8 cellular contexts compared by ENCODE assay signal in the genomic region with DNA sequence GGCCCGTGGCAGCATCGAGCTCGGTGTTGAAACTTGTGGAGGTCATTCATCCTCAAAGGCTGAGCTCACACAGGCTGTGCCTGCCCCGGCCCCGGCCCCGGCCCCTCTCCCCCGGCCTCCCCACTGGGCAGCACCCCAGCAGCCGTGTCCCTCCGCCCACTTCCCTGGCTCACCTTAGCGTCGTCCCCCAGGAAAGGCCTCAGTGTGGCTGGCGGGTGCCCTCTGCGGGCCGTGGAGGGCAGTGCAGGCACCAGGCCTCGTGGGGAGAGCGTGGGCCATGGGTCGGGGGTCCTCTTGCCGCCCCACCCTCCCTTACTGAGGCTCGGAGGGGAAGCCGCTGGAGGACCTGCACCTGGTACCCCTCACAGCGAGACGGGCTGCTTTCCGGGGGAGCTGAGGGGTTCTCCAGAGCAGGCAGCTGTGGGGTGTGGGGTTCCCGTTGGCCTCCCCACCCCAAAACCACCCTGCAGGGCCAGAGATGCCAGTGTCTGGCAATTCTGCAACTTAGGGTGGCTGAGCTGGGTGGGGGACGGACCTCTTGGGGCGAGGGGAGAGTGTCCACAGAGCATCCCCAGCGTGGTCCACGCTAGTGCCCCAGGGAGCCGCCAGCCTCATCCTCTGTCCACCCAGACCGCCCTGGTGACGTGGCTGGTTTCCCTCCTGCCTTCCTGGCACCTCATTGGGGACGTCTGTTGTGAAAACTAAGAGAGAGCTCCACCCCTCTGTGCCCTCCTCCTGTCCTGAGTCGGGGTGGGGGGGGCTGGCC. TPM values are rescaled to one million over a fixed set of nuclear protein-coding genes. Genes with fewer than 3 reads are reported as not detected.
DNase-seq lines count a peak whose midpoint lies in the region; ATAC-seq, FAIRE-seq and TF ChIP-seq lines count a peak whose summit lies in the region.

No MANE protein-coding gene starts in this region.

- CTCF ChIA-PET in HepG2 (lab: Yijun Ruan, JAX; ENCODE audit: low intra/inter-chr PET ratio, low total read pairs) = interaction anchor here (1.2 kb wide), 1 partner anchor 120 kb away, joined by 3 read pairs; no protein-coding TSS in a partner anchor

- H3K27me3 ChIP-seq in bronchial epithelial cell (ENCODE audit: control insufficient read depth, insufficient read depth, low read length) (no peaks in the 10 kb centered on the region), HepG2 (ENCODE audit: control insufficient read depth in 1 of 2, insufficient read depth in 2 of 2, low read length in 2 of 2) (peaks cover 11 to 45% of the 10 kb centered on the region in 2 experiments)

- H3K4me1 ChIP-seq in HepG2 (ENCODE audit: insufficient read depth, low read length) = no peaks in the 10 kb centered on the region

- no peak overlapping the region for H2AFZ ChIP-seq in HepG2 (ENCODE audit: low read length)

- DNase-seq in NCI-H1436 (lab: John Stamatoyannopoulos, UW) (peak; percentile 33), NCI-H1436 treated with DMSO at 0.1 percent for 48 hours (lab: John Stamatoyannopoulos, UW) (no peak), UCSD-AML1 (lab: John Stamatoyannopoulos, UW; ENCODE audit: unreplicated experiment) (peak; percentile 38), bronchial epithelial cell (ENCODE audit: low read depth) (no peak), HepG2 (ENCODE audit: low spot score) (no peak), cerebellar cortex (ENCODE audit: low spot score) (no peak)
- DNase-seq in stimulated activated naive B cell treated with anti-CD40 and anti-IgM and Interleukin-4, amounts not matched to agents 10 μg/mL and 1 μg/mL and 100 μg/mL, for 72 hours = no peak

- no TSS peak for BruUV-seq in HepG2 (replicated peaks; lab: Mats Ljungman, UMichigan)

- in situ Hi-C loops in HepG2 (cut with HindIII; ENCODE audit: extremely low pct_ligation_motif_present, low pct_unique_long_range_greater_than_20kb) = loop anchor here (10.0 kb wide), 1 partner anchor 248 kb away; no protein-coding TSS in a partner anchor

- no peaks in the 10 kb centered on the region for H3K9me3 Mint-ChIP-seq in stimulated activated naive B cell treated with anti-CD40 and anti-IgM and Interleukin-4, amounts not matched to agents 10 μg/mL and 1 μg/mL and 100 μg/mL, for 72 hours

- WGBS in HepG2 (ENCODE audit: low lambda C conversion rate) = 33% methylated on average over 9 of the region's 33 CpGs

- no peak overlapping the region for H3K9ac ChIP-seq in HepG2 (ENCODE audit: insufficient read depth, low read depth, low read length)

- TF ChIP-seq CTCF in bronchial epithelial cell (IDR thresholded peaks at IDR 0.05; ENCODE audit: insufficient read depth, low read length, severe bottlenecking) = peak; percentile 59
- TF ChIP-seq CTCF in HepG2 (CRISPR knock-in tag; IDR thresholded peaks at IDR 0.05) = peak; percentile 94

- peaks cover 0 to 27% of the 10 kb centered on the region in 2 donors for H3K27me3 Mint-ChIP-seq in stimulated activated naive B cell treated with anti-CD40 and anti-IgM and Interleukin-4, amounts not matched to agents 10 μg/mL and 1 μg/mL and 100 μg/mL, for 72 hours

- H3K27ac Mint-ChIP-seq in stimulated activated naive B cell treated with anti-CD40 and anti-IgM and Interleukin-4, amounts not matched to agents 10 μg/mL and 1 μg/mL and 100 μg/mL, for 72 hours = no peak overlapping the region

- no peaks in the 10 kb centered on the region for H3K36me3 ChIP-seq in bronchial epithelial cell (ENCODE audit: control insufficient read depth, insufficient read depth, low read length)
- H3K36me3 ChIP-seq in HepG2 (replicated peaks in 1 of 2; ENCODE audit: control insufficient read depth in 1 of 2, insufficient read depth in 2 of 2, low read length in 2 of 2) = no peaks in the 10 kb centered on the region

- no peaks in the 10 kb centered on the region for H3K9me3 ChIP-seq in HepG2 (ENCODE audit: low read length)

- H3K4me3 Mint-ChIP-seq in stimulated activated naive B cell treated with anti-CD40 and anti-IgM and Interleukin-4, amounts not matched to agents 10 μg/mL and 1 μg/mL and 100 μg/mL, for 72 hours = peak overlapping the region in 1 of 2 donors; percentile 43

- H3K79me2 ChIP-seq in HepG2 (ENCODE audit: insufficient read depth, low read length) = no peaks in the 10 kb centered on the region

- no peak for FAIRE-seq in bronchial epithelial cell (lab: Jason Lieb, UNC)
- no peak for FAIRE-seq in HepG2 (lab: Jason Lieb, UNC)

- peaks cover 0 to 6% of the 10 kb centered on the region in 2 donors for H3K4me1 Mint-ChIP-seq in stimulated activated naive B cell treated with anti-CD40 and anti-IgM and Interleukin-4, amounts not matched to agents 10 μg/mL and 1 μg/mL and 100 μg/mL, for 72 hours

- peaks cover 2% of the 10 kb centered on the region; the same call in 1 of the 2 replicates for H4K20me1 ChIP-seq in HepG2 (ENCODE audit: insufficient read depth, low read length)

- ATAC-seq in HG03039 (IDR thresholded peaks at IDR 0.05; ENCODE audit: unreplicated experiment) (peak; percentile 53), HepG2 (peak; percentile 82)
- ATAC-seq in stimulated activated naive B cell treated with anti-CD40 and anti-IgM and Interleukin-4, amounts not matched to agents 10 μg/mL and 1 μg/mL and 100 μg/mL, for 72 hours (replicated peaks) = peak; percentile 79 to 80

- H3K36me3 Mint-ChIP-seq in stimulated activated naive B cell treated with anti-CD40 and anti-IgM and Interleukin-4, amounts not matched to agents 10 μg/mL and 1 μg/mL and 100 μg/mL, for 72 hours = no peaks in the 10 kb centered on the region

- peak; percentile 79 for TF ChIP-seq RAD21 in HepG2 (CRISPR knock-in tag; IDR thresholded peaks at IDR 0.05)

- intact Hi-C loops in HepG2 (cut with micrococcal nuclease; ENCODE audit: unreplicated experiment) = no loop called here

- H3K4me3 ChIP-seq in bronchial epithelial cell (ENCODE audit: low read depth, low read length) (no peak overlapping the region), HepG2 (replicated peaks in 1 of 3; ENCODE audit: insufficient read depth in 1 of 3, low read depth in 2 of 3, low read length in 3 of 3) (no peak overlapping the region)

- H3K27ac ChIP-seq in HepG2 (ENCODE audit: extremely low read length, insufficient read depth, low read length) = no peak overlapping the region

- TF ChIP-seq EP300 in HepG2 (IDR thresholded peaks at IDR 0.05; ENCODE audit: low read depth in 2 of 2, low read length in 2 of 2) (no peak), HepG2 (CRISPR knock-in tag; IDR thresholded peaks at IDR 0.05; ENCODE audit: borderline replicate concordance) (no peak)

- no peak overlapping the region for H3K4me2 ChIP-seq in HepG2 (ENCODE audit: low read depth, low read length)

- no peak for TF ChIP-seq POLR2A in HepG2 (IDR thresholded peaks at IDR 0.05; ENCODE audit: insufficient read depth in 1 of 2, low read depth in 2 of 2, low read length in 2 of 2)

- POLR2A ChIA-PET in HepG2 (lab: Yijun Ruan, JAX) = no interaction called here

TF ChIP-seq in HepG2, 621 proteins besides CTCF, POLR2A, EP300 and RAD21 (continues in another document):
- TF ChIP-seq FOXM1 (CRISPR knock-in tag; IDR thresholded peaks at IDR 0.05) (no peak), FOXK2 (IDR thresholded peaks at IDR 0.05) (no peak), NCOA1 (CRISPR knock-in tag; IDR thresholded peaks at IDR 0.05) (no peak), ZBTB7B (CRISPR knock-in tag; IDR thresholded peaks at IDR 0.05) (0 out of 2 replicates have a peak, but pooled peaks have one; percentile 28), RFXAP (CRISPR knock-in tag; IDR thresholded peaks at IDR 0.05; ENCODE audit: borderline replicate concordance) (no peak), THAP11 (CRISPR knock-in tag; IDR thresholded peaks at IDR 0.05) (peak; percentile 14; the same call in 1 of the 2 replicates), HCFC1 (IDR thresholded peaks at IDR 0.05; ENCODE audit: low read depth, low read length) (no peak), ZNF781 (CRISPR knock-in tag; IDR thresholded peaks at IDR 0.05; ENCODE audit: borderline replicate concordance, not compliant biosample characterization) (no peak), NR2F2 (IDR thresholded peaks at IDR 0.05; ENCODE audit: borderline replicate concordance, low read depth) (no peak), ZNF550 (CRISPR knock-in tag; IDR thresholded peaks at IDR 0.05; ENCODE audit: borderline replicate concordance) (no peak), KMT2B (CRISPR knock-in tag; IDR thresholded peaks at IDR 0.05) (no peak)
- TF ChIP-seq, protein P1, sequence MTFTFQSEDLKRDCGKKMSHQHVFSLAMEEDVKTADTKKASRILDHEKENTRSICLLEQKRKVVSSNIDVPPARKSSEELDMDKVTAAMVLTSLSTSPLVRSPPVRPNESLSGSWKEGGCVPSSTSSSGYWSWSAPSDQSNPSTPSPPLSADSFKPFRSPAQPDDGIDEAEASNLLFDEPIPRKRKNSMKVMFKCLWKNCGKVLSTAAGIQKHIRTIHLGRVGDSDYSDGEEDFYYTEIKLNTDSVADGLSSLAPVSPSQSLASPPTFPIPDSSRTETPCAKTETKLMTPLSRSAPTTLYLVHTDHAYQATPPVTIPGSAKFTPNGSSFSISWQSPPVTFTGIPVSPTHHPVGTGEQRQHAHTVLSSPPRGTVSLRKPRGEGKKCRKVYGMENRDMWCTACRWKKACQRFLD (CRISPR knock-in tag; IDR thresholded peaks at IDR 0.05; ENCODE audit: borderline replicate concordance) = no peak

RNA-seq across cellular contexts. Expression of gene DPYSL4, which starts 44.2 kb away (rescaled TPM):
- total RNA-seq in bronchial epithelial cell (0.13 and 0.26 TPM in 2 replicates), HepG2 (2016; rRNA removed; fragmentation: Illumina TruSeq; extraction: Trizol) (0.38 and 0.84 TPM in 2 replicates)
- 0.30 and 0.53 TPM in 2 replicates for total RNA-seq in HepG2 (2016; cell fraction: cytosol; rRNA removed; fragmentation: Illumina TruSeq; extraction: Trizol; ENCODE audit: low read depth)
- 0.28 and 0.67 TPM in 2 replicates for total RNA-seq in HepG2 (2016; cell fraction: insoluble cytoplasmic fraction; rRNA removed; fragmentation: Illumina TruSeq; extraction: Trizol)
- total RNA-seq in HepG2 (2016; cell fraction: membrane; rRNA removed; fragmentation: Illumina TruSeq; extraction: Trizol) = 0.65 and 0.72 TPM in 2 replicates
- 0.25 and 0.85 TPM in 2 replicates for total RNA-seq in HepG2 (2016; cell fraction: nucleus; rRNA removed; fragmentation: Illumina TruSeq; extraction: Trizol)
- polyA plus RNA-seq in HepG2 (2011; rRNA removed) = 1.2 and 2.1 TPM in 2 replicates
- 0.87 and 0.98 TPM in 2 replicates for polyA plus RNA-seq in HepG2 (2011; cell fraction: cytosol; rRNA removed)
- polyA plus RNA-seq in HepG2 (2011; cell fraction: nucleus; rRNA removed) = 6.5 and 9.7 TPM in 2 replicates
- polyA plus RNA-seq in HepG2 (2012) = 0.76 and 1.7 TPM in 2 replicates
- 0.43 and 0.57 TPM in 2 replicates for polyA plus RNA-seq in HepG2 (2016; cell fraction: cytosol; fragmentation: Illumina TruSeq; extraction: Trizol; ENCODE audit: low read depth)
- polyA plus RNA-seq in HepG2 (2016; cell fraction: insoluble cytoplasmic fraction; fragmentation: Illumina TruSeq; extraction: Trizol; ENCODE audit: low read depth) = 0.42 and 0.70 TPM in 2 replicates
- 0.53 and 0.62 TPM in 2 replicates for polyA plus RNA-seq in HepG2 (2016; cell fraction: membrane; fragmentation: Illumina TruSeq; extraction: Trizol; ENCODE audit: low read depth)
- 1.1 and 1.7 TPM in 2 replicates for polyA plus RNA-seq in HepG2 (2016; cell fraction: nucleus; fragmentation: Illumina TruSeq; extraction: Trizol; ENCODE audit: insufficient read depth, low read depth)
- polyA minus RNA-seq in HepG2 (2011; rRNA and poly(A)+ RNA removed; ENCODE audit: low replicate concordance) = 0.07 and 2.3 TPM in 2 replicates
- polyA minus RNA-seq in HepG2 (2011; cell fraction: cytosol; rRNA and poly(A)+ RNA removed) = 1.1 and 1.6 TPM in 2 replicates
- 1.2 TPM in 2 replicates for polyA minus RNA-seq in HepG2 (2011; cell fraction: nucleus; rRNA and poly(A)+ RNA removed)

Comparison
In these comparisons a context has a peak if more than half of its experiments do, and no peak if none do; other contexts are left out.
1. DNase-seq: peak in NCI-H1436 (single experiment) and UCSD-AML1 (single experiment); none in NCI-H1436 treated with DMSO at 0.1 percent for 48 hours (single experiment), bronchial epithelial cell (single experiment), HepG2 (single experiment), stimulated activated naive B cell treated with anti-CD40 and anti-IgM and Interleukin-4, amounts not matched to agents 10 μg/mL and 1 μg/mL and 100 μg/mL, for 72 hours (single experiment) and cerebellar cortex (single experiment).
2. Peak in every context shown above with its lines, with median percentiles within 50 percentile points of each other: ATAC-seq.